In genomic region chr18:26090130-26091046, GRCh38 we compare ENCODE assay signal across 1 cellular context.
A peak's percentile ranks its signal among the peaks of the same experiment; 100 is the strongest.
TF ChIP-seq lines count a peak whose summit lies in the region.

TSS of gene SS18 (minus strand) at chr18:26090613. CDS start at chr18:26090569, 44 bp downstream.

TF ChIP-seq in WTC11, 78 proteins besides CTCF, POLR2A, EP300 and RAD21 (continued from another document):
- no peak for TF ChIP-seq ATF2 (CRISPR knock-in tag; IDR thresholded peaks at IDR 0.05; ENCODE audit: borderline replicate concordance, low read depth)
- no peak for TF ChIP-seq GRHL2 (CRISPR knock-in tag; IDR thresholded peaks at IDR 0.05; ENCODE audit: insufficient replicate concordance, severe bottlenecking)
- TF ChIP-seq PRRX2 (CRISPR knock-in tag; IDR thresholded peaks at IDR 0.05), result no peak
- peak; percentile 24; the same call in 1 of the 2 replicates for TF ChIP-seq ZNF317 (CRISPR knock-in tag; IDR thresholded peaks at IDR 0.05; ENCODE audit: borderline replicate concordance, low read depth)
- no peak for TF ChIP-seq AFF4 (CRISPR knock-in tag; IDR thresholded peaks at IDR 0.05; ENCODE audit: borderline replicate concordance)
- TF ChIP-seq FOXK1 (CRISPR knock-in tag; IDR thresholded peaks at IDR 0.05), result peak; percentile 39; the same call in 1 of the 2 replicates
- TF ChIP-seq ETV6 (CRISPR knock-in tag; IDR thresholded peaks at IDR 0.05), result no peak; the same call in 1 of the 2 replicates
- TF ChIP-seq IRF2 (CRISPR knock-in tag; IDR thresholded peaks at IDR 0.05; ENCODE audit: borderline replicate concordance, low read depth), result no peak
- no peak for TF ChIP-seq FOXP1 (CRISPR knock-in tag; IDR thresholded peaks at IDR 0.05; ENCODE audit: borderline replicate concordance)
- TF ChIP-seq OVOL2 (CRISPR knock-in tag; IDR thresholded peaks at IDR 0.05; ENCODE audit: borderline replicate concordance), result no peak
- no peak for TF ChIP-seq FOXJ3 (CRISPR knock-in tag; IDR thresholded peaks at IDR 0.05; ENCODE audit: borderline replicate concordance)
- 0 out of 2 replicates have a peak, but pooled peaks have one; percentile 17 for TF ChIP-seq ZBTB43 (CRISPR knock-in tag; IDR thresholded peaks at IDR 0.05)
- no peak for TF ChIP-seq NR2C2 (CRISPR knock-in tag; IDR thresholded peaks at IDR 0.05)
- TF ChIP-seq TCF7 (CRISPR knock-in tag; IDR thresholded peaks at IDR 0.05; ENCODE audit: low read depth), result peak; percentile 39; the same call in 1 of the 2 replicates
- no peak; the same call in 1 of the 2 replicates for TF ChIP-seq ZNF423 (CRISPR knock-in tag; IDR thresholded peaks at IDR 0.05)
- TF ChIP-seq NFYB (CRISPR knock-in tag; conservative IDR thresholded peaks at IDR 0.05; ENCODE audit: low read depth), result no peak
- no peak for TF ChIP-seq RORB (CRISPR knock-in tag; IDR thresholded peaks at IDR 0.05)
- TF ChIP-seq USF2 (CRISPR knock-in tag; IDR thresholded peaks at IDR 0.05), result no peak
- TF ChIP-seq JUN (CRISPR knock-in tag; IDR thresholded peaks at IDR 0.05), result no peak
- peak; percentile 54; the same call in 1 of the 2 replicates for TF ChIP-seq MAX (CRISPR knock-in tag; IDR thresholded peaks at IDR 0.05)
- peak; percentile 71; the same call in 1 of the 2 replicates for TF ChIP-seq E2F5 (CRISPR knock-in tag; IDR thresholded peaks at IDR 0.05)
- no peak for TF ChIP-seq EMX1 (CRISPR knock-in tag; IDR thresholded peaks at IDR 0.05)
- no peak for TF ChIP-seq KAT7 (CRISPR knock-in tag; IDR thresholded peaks at IDR 0.05; ENCODE audit: borderline replicate concordance)
- 0 out of 2 replicates have a peak, but pooled peaks have one; percentile 30 for TF ChIP-seq E2F1 (CRISPR knock-in tag; IDR thresholded peaks at IDR 0.05)
- TF ChIP-seq CREB1 (CRISPR knock-in tag; IDR thresholded peaks at IDR 0.05), result no peak
- TF ChIP-seq NR1H2 (CRISPR knock-in tag; IDR thresholded peaks at IDR 0.05), result no peak
- peak; percentile 90; the same call in 1 of the 2 replicates for TF ChIP-seq MYBL2 (CRISPR knock-in tag; IDR thresholded peaks at IDR 0.05)
- no peak for TF ChIP-seq CBFB (CRISPR knock-in tag; IDR thresholded peaks at IDR 0.05; ENCODE audit: low read depth)
- TF ChIP-seq TEAD4 (CRISPR knock-in tag; IDR thresholded peaks at IDR 0.05), result no peak
- no peak for TF ChIP-seq PREB (CRISPR knock-in tag; IDR thresholded peaks at IDR 0.05; ENCODE audit: borderline replicate concordance)
- peak; percentile 64; the same call in 1 of the 2 replicates for TF ChIP-seq NFE2L1 (CRISPR knock-in tag; IDR thresholded peaks at IDR 0.05)
- no peak for TF ChIP-seq NFATC4 (CRISPR knock-in tag; IDR thresholded peaks at IDR 0.05)
- peak; percentile 97 for TF ChIP-seq HMGXB4 (CRISPR knock-in tag; IDR thresholded peaks at IDR 0.05)
- no peak for TF ChIP-seq GTF2I (CRISPR knock-in tag; conservative IDR thresholded peaks at IDR 0.05)
- TF ChIP-seq ZNF396 (CRISPR knock-in tag; IDR thresholded peaks at IDR 0.05; ENCODE audit: borderline replicate concordance), result no peak
- TF ChIP-seq SOX15 (CRISPR knock-in tag; IDR thresholded peaks at IDR 0.05), result no peak
- no peak for TF ChIP-seq JAZF1 (CRISPR knock-in tag; IDR thresholded peaks at IDR 0.05)
- TF ChIP-seq GABPB1 (CRISPR knock-in tag; IDR thresholded peaks at IDR 0.05), result no peak
- TF ChIP-seq ESRRA (CRISPR knock-in tag; IDR thresholded peaks at IDR 0.05; ENCODE audit: borderline replicate concordance), result no peak; the same call in 1 of the 2 replicates
TF ChIP-seq in WTC11: peak in this region for 21.
